In the genomic region with DNA sequence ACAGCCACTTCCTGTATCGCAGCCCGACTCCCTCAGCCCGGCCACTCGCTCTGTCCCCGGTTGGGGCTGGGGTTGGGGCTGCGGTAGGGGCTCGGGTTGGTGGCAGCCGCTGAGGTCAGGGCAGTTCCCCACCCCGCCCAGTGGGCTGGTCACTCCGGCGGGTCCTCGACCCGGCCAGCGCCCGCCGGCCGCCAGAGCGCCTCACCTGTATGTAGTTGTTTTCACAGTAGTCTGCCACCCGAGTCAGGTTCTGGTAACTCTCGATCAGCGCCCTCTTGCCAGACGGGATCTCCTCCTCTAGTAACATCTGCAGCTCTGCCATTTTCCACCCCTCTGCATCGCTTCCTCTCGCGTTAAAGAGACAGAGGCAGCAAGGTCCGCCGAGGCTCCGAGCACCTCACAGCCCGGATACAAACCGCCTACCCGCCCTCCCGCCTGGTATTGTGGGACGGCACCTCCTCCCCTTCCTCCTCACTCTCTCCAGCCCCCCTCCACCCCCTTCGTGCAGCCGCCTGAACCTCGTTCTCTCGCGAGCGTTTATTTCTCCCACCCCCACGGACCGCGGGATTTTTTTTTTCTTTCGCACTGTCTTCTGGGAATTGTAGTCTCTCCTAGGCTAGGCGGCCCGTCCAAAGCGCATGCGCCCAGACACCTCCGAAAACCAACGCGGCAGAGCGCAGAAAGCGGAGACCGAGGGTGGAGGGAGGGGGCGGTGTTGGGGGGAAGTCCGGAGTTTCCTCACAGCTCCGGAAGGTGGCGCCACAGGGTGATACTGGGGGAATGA, we compare ENCODE assay signal across 8 cellular contexts. TPM values are rescaled to one million over a fixed set of nuclear protein-coding genes. Genes with fewer than 3 reads are reported as not detected.
DNase-seq lines count a peak whose midpoint lies in the region; ATAC-seq lines count a peak whose summit lies in the region.

Gene ABI1 (minus strand): TSS at position 417 of the 784 bp plus-strand sequence. CDS start 95 bp downstream, at position 322.

- DNase-seq in Ammon's horn (ENCODE audit: low spot score), result peak; percentile 99
- DNase-seq in NCI-H510A (lab: John Stamatoyannopoulos, UW), result peak; percentile 93
- peak; percentile 96 for DNase-seq in activated CD4-positive, alpha-beta T cell treated with anti-CD3 and anti-CD28 coated beads for 1 hour
- DNase-seq in cerebellum (ENCODE audit: low spot score), result peak; percentile 94
- peak; percentile 99 for DNase-seq in islet precursor cell
- peak; percentile 94 to 97 (median 96) for DNase-seq in stimulated activated CD4-positive, alpha-beta T cell treated with anti-CD3 and anti-CD28 coated beads, Interleukin-12 subunit alpha, Interleukin-12 subunit beta, amount 100 ng/mL, for 48 hours (ENCODE audit: low read depth in 2 of 3, low spot score in 1 of 3)

- ATAC-seq in GM19043 (IDR thresholded peaks at IDR 0.05; ENCODE audit: low read depth, unreplicated experiment) (peak; percentile 62), HG03378 (IDR thresholded peaks at IDR 0.05; ENCODE audit: unreplicated experiment) (peak; percentile 46)

RNA-seq across cellular contexts. Expression of gene ABI1, which starts in this region (rescaled TPM):
- 54.4 TPM for total RNA-seq in cerebellum

Comparison
In these comparisons a context has a peak if more than half of its experiments do, and no peak if none do; other contexts are left out.
1. Peak in every context shown above with its lines: DNase-seq and ATAC-seq.